1 cellular context compared by ENCODE assay signal in the genomic region with DNA sequence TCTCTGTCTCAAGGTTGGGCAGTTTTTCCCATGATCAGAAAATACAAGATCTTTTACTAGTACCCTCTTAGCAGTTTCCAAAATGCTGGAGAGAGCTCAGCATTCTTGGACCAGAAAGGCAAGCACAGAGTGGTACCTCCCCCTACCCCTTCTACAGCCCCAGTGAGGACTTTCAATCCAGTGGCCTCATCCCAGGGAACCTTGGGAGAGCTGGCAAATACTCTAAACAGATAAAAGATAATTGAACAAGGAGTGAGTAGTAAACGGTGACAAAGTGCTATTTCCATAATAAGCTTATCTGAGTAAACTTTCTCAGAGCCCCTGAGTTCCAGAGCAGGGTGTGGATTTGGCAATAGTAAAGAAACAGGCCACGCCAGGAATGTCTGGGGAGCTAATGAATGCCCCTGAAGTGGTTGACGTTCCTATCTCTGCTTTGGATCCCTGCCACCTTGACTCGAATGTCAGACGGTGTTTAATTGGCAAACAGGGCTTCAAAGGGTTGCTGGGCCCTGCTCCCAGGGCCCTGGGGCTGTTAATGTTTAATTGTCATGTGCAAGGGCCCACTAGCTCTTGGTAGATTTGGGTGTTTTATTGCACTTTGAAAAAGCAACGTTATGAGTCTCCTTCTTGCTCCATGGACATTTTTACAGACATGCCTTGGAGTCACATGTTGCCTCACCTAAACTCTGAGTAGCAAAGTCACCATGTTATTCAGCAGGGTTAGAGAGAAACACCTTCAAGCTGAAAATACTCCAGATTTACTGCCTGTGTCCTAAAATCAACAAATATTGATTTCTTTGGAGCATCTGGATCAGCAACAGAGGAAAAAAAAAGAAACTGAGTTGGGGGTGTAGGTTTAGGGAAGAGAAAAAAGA.
TF ChIP-seq lines count a peak whose summit lies in the region.

No MANE protein-coding gene starts in this region.

TF ChIP-seq in HepG2, 621 proteins besides CTCF, POLR2A, EP300 and RAD21 (continued from another document and continues in another):
- peak; percentile 78 for TF ChIP-seq PATZ1 (CRISPR knock-in tag; IDR thresholded peaks at IDR 0.05)
- TF ChIP-seq SP1 (IDR thresholded peaks at IDR 0.05): no peak
- no peak for TF ChIP-seq SP1 (CRISPR knock-in tag; IDR thresholded peaks at IDR 0.05)
- no peak for TF ChIP-seq SOX6 (IDR thresholded peaks at IDR 0.05)
- TF ChIP-seq SOX6 (CRISPR knock-in tag; IDR thresholded peaks at IDR 0.05): peak; percentile 85
- TF ChIP-seq TAF15 (IDR thresholded peaks at IDR 0.05; ENCODE audit: low read depth, low read length, poor library complexity, severe bottlenecking): no peak
- TF ChIP-seq CHD4 (IDR thresholded peaks at IDR 0.05; ENCODE audit: borderline replicate concordance, low read length): no peak
- peak; percentile 64 for TF ChIP-seq ZNF605 (CRISPR knock-in tag; IDR thresholded peaks at IDR 0.05)
- peak; percentile 93 for TF ChIP-seq TBX2 (CRISPR knock-in tag; IDR thresholded peaks at IDR 0.05; ENCODE audit: borderline replicate concordance)
- TF ChIP-seq ZFY (CRISPR knock-in tag; IDR thresholded peaks at IDR 0.05): 0 out of 2 replicates have a peak, but pooled peaks have one; percentile 33
- no peak for TF ChIP-seq PAWR (CRISPR knock-in tag; IDR thresholded peaks at IDR 0.05; ENCODE audit: borderline replicate concordance)
- peak; percentile 67; the same call in 1 of the 2 replicates for TF ChIP-seq REPIN1 (CRISPR knock-in tag; IDR thresholded peaks at IDR 0.05; ENCODE audit: borderline replicate concordance, low read depth)
- peak; percentile 49; the same call in 1 of the 2 replicates for TF ChIP-seq ZNF574 (CRISPR knock-in tag; IDR thresholded peaks at IDR 0.05)
- TF ChIP-seq IRX3 (CRISPR knock-in tag; IDR thresholded peaks at IDR 0.05; ENCODE audit: borderline replicate concordance, low read depth): 0 out of 2 replicates have a peak, but pooled peaks have one; percentile 67
- TF ChIP-seq ZNF672 (CRISPR knock-in tag; IDR thresholded peaks at IDR 0.05): no peak
- no peak for TF ChIP-seq ZNF18 (CRISPR knock-in tag; IDR thresholded peaks at IDR 0.05; ENCODE audit: insufficient replicate concordance)
- no peak for TF ChIP-seq MXD1 (CRISPR knock-in tag; IDR thresholded peaks at IDR 0.05)
- no peak for TF ChIP-seq HNRNPLL (IDR thresholded peaks at IDR 0.05; ENCODE audit: low read depth, low read length, poor library complexity, severe bottlenecking)
- no peak for TF ChIP-seq HOXA7 (CRISPR knock-in tag; IDR thresholded peaks at IDR 0.05)
- TF ChIP-seq SNAPC2 (CRISPR knock-in tag; IDR thresholded peaks at IDR 0.05): no peak
- TF ChIP-seq ZNF670 (CRISPR knock-in tag; IDR thresholded peaks at IDR 0.05; ENCODE audit: borderline replicate concordance): no peak
- no peak for TF ChIP-seq HOXA5 (CRISPR knock-in tag; IDR thresholded peaks at IDR 0.05)
- TF ChIP-seq YEATS4 (CRISPR knock-in tag; IDR thresholded peaks at IDR 0.05; ENCODE audit: borderline replicate concordance): no peak
- no peak for TF ChIP-seq ZNF639 (CRISPR knock-in tag; conservative IDR thresholded peaks at IDR 0.05)
- TF ChIP-seq, protein P1, sequence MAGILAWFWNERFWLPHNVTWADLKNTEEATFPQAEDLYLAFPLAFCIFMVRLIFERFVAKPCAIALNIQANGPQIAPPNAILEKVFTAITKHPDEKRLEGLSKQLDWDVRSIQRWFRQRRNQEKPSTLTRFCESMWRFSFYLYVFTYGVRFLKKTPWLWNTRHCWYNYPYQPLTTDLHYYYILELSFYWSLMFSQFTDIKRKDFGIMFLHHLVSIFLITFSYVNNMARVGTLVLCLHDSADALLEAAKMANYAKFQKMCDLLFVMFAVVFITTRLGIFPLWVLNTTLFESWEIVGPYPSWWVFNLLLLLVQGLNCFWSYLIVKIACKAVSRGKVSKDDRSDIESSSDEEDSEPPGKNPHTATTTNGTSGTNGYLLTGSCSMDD (CRISPR knock-in tag; IDR thresholded peaks at IDR 0.05): no peak
- TF ChIP-seq ARID2 (CRISPR knock-in tag; IDR thresholded peaks at IDR 0.05; ENCODE audit: borderline replicate concordance): no peak
- TF ChIP-seq ETV5 (CRISPR knock-in tag; IDR thresholded peaks at IDR 0.05; ENCODE audit: borderline replicate concordance): no peak
- TF ChIP-seq TCF12 (IDR thresholded peaks at IDR 0.05): no peak
- no peak for TF ChIP-seq TCF12 (CRISPR knock-in tag; IDR thresholded peaks at IDR 0.05)
- peak; percentile 67 for TF ChIP-seq TEAD3 (CRISPR knock-in tag; optimal IDR thresholded peaks at IDR 0.05; ENCODE audit: borderline replicate concordance)
- no peak for TF ChIP-seq MYNN (CRISPR knock-in tag; IDR thresholded peaks at IDR 0.05; ENCODE audit: low read depth)
- TF ChIP-seq RNF219 (CRISPR knock-in tag; IDR thresholded peaks at IDR 0.05): no peak
- no peak for TF ChIP-seq MTF1 (CRISPR knock-in tag; IDR thresholded peaks at IDR 0.05)
- no peak for TF ChIP-seq HBP1 (CRISPR knock-in tag; IDR thresholded peaks at IDR 0.05; ENCODE audit: low read depth)
- TF ChIP-seq NCOA5 (CRISPR knock-in tag; IDR thresholded peaks at IDR 0.05): no peak
- TF ChIP-seq, protein P2, sequence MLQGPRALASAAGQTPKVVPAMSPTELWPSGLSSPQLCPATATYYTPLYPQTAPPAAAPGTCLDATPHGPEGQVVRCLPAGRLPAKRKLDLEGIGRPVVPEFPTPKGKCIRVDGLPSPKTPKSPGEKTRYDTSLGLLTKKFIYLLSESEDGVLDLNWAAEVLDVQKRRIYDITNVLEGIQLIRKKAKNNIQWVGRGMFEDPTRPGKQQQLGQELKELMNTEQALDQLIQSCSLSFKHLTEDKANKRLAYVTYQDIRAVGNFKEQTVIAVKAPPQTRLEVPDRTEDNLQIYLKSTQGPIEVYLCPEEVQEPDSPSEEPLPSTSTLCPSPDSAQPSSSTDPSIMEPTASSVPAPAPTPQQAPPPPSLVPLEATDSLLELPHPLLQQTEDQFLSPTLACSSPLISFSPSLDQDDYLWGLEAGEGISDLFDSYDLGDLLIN (CRISPR knock-in tag; IDR thresholded peaks at IDR 0.05; ENCODE audit: borderline replicate concordance): no peak
- no peak for TF ChIP-seq ZNF296 (CRISPR knock-in tag; conservative IDR thresholded peaks at IDR 0.05)
